In the genomic region with DNA sequence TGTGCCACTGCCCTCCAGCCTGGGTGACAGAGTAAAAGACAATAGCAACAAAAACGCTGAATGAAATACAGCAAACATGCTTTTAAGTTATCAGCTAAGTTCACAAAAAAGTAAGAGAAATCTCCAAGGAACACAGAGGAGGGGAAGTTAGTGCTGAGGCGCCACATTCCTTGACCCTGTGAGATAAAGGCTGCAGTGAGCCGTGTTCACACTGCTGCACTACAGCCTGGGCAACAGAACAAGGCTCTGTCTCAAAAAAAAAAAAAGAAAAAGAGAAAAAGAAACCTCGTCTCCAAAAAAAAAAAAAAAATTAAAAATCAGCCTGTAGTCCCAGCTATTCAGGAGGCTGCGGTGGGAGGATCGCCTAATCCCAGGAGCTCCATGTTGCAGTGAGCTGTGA, we compare ENCODE assay signal across 20 cellular contexts. TPM values are rescaled to one million over a fixed set of nuclear protein-coding genes. Genes with fewer than 3 reads are reported as not detected.
"Had no signal": no experiment of that assay in that cellular context is flagged by ENCODE, and none has a peak within 500 bp of the region (broad histone marks: within the 10 kb centered on the region; RNA-seq: fewer than 3 reads in every experiment).

No MANE protein-coding gene starts in this region.

- H3K27ac Mint-ChIP-seq: activated CD8-positive, alpha-beta T cell treated with anti-CD3 and anti-CD28 coated beads for 36 hours; activated naive CD4-positive, alpha-beta T cell treated with anti-CD3 and anti-CD28 coated beads, Interleukin-2, amount 50 U/mL, for 72 hours had no signal

- H3K9me3 Mint-ChIP-seq: activated naive CD4-positive, alpha-beta T cell treated with anti-CD3 and anti-CD28 coated beads, Interleukin-2, amount 50 U/mL, for 72 hours; neural crest cell had no signal

- H3K4me1 ChIP-seq: gastroesophageal sphincter had no signal

- DNase-seq: activated CD4-positive, alpha-beta T cell treated with anti-CD3 and anti-CD28 coated beads for 4 hours; activated CD8-positive, alpha-beta T cell treated with anti-CD3 and anti-CD28 coated beads for 36 hours; activated gamma-delta T cell; activated T-cell treated with anti-CD3 and anti-CD28 coated beads, Interleukin-2, amount 50 U/mL, for 48 hours; effector CD8-positive, alpha-beta T cell; kidney; lower lobe of right lung; midbrain; stimulated activated CD4-positive, alpha-beta T cell treated with anti-CD3 and anti-CD28 coated beads, Interleukin-4, amount 100 ng/mL, for 24 hours; stimulated activated naive CD4-positive, alpha-beta T cell treated with Interleukin-2 at 50 U/mL for 16 hours; substantia nigra; transverse colon had no signal

- H3K9me3 ChIP-seq: gastroesophageal sphincter, lower lobe of right lung, ovary, transverse colon had no signal

- H3K27me3 ChIP-seq: gastroesophageal sphincter, ovary had no signal

- H3K27ac ChIP-seq: gastroesophageal sphincter, lower lobe of right lung, ovary, transverse colon, VCaP had no signal

- H3K4me3 ChIP-seq: gastroesophageal sphincter, lower lobe of right lung, ovary, transverse colon had no signal

- ATAC-seq: activated CD8-positive, alpha-beta T cell treated with anti-CD3 and anti-CD28 coated beads for 36 hours; gastroesophageal sphincter had no signal

- H3K36me3 ChIP-seq: gastroesophageal sphincter, lower lobe of right lung, ovary, transverse colon had no signal

- H3K4me3 Mint-ChIP-seq: activated CD8-positive, alpha-beta T cell treated with anti-CD3 and anti-CD28 coated beads for 36 hours; neural crest cell had no signal

RNA-seq across cellular contexts. Expression of gene TSPAN16, which starts 17.3 kb away (rescaled TPM):
- total RNA-seq: activated CD8-positive, alpha-beta T cell treated with anti-CD3 and anti-CD28 coated beads for 36 hours; activated naive CD4-positive, alpha-beta T cell treated with anti-CD3 and anti-CD28 coated beads, Interleukin-2, amount 50 U/mL, for 72 hours; fibroblast of lung; gastroesophageal sphincter; kidney; lower lobe of right lung; myocyte; neural crest cell; ovary; skeletal muscle tissue; transverse colon had no signal

RNA-seq across cellular contexts. Expression of gene ANGPTL8, which starts 39.3 kb away (rescaled TPM):
- total RNA-seq: activated CD8-positive, alpha-beta T cell treated with anti-CD3 and anti-CD28 coated beads for 36 hours; activated naive CD4-positive, alpha-beta T cell treated with anti-CD3 and anti-CD28 coated beads, Interleukin-2, amount 50 U/mL, for 72 hours; fibroblast of lung; lower lobe of right lung; myocyte; neural crest cell; transverse colon had no signal
